9 cellular contexts compared by ENCODE assay signal in genomic region chr14:54642950-54643695, GRCh38.
DNase-seq lines count a peak whose midpoint lies in the region; ATAC-seq and TF ChIP-seq lines count a peak whose summit lies in the region.
"Had no signal": no experiment of that assay in that cellular context is flagged by ENCODE, and none has a peak within 500 bp of the region (broad histone marks: within the 10 kb centered on the region; RNA-seq: fewer than 3 reads in every experiment).

No MANE protein-coding gene starts in this region.

- in situ Hi-C loops in KBM-7 (cut with MboI; ENCODE audit: low pct_unique_long_range_greater_than_20kb, low sequenced_read_pairs), result no loop called here

- peak overlapping the region; percentile 20 for H3K18ac ChIP-seq in neuronal stem cell (ENCODE audit: low read length)

- H3K4ac ChIP-seq in neuronal stem cell (ENCODE audit: low read length), result no peak overlapping the region

- ATAC-seq in GM21447 (IDR thresholded peaks at IDR 0.05; ENCODE audit: unreplicated experiment), result no peak

- H3K4me3 ChIP-seq in choroid plexus epithelial cell (ENCODE audit: low read depth, low read length) (no peak overlapping the region), neuronal stem cell (ENCODE audit: low read length in 2 of 2) (no peak overlapping the region)

- H3K4me2 ChIP-seq in neuronal stem cell (ENCODE audit: insufficient read depth, low read length, poor library complexity, severe bottlenecking), result no peak overlapping the region

- H3K79me1 ChIP-seq in neuronal stem cell (ENCODE audit: low read depth, low read length), result no peaks in the 10 kb centered on the region

- no peak overlapping the region for H3K9ac ChIP-seq in neuronal stem cell (ENCODE audit: low read depth, low read length, poor library complexity)

- H2BK120ac ChIP-seq in neuronal stem cell (ENCODE audit: low read depth, low read length), result no peak overlapping the region

- H3K14ac ChIP-seq in neuronal stem cell (ENCODE audit: low read length), result no peak overlapping the region

- H2AK5ac ChIP-seq in neuronal stem cell (ENCODE audit: low read depth, low read length), result no peak overlapping the region

- no peak overlapping the region for H2BK5ac ChIP-seq in neuronal stem cell (ENCODE audit: low read length)

- H3K36me3 ChIP-seq in neuronal stem cell (replicated peaks in 1 of 2; ENCODE audit: control insufficient read depth in 2 of 2, insufficient read depth in 2 of 2, low read length in 2 of 2), result no peaks in the 10 kb centered on the region

- H3K9me3 ChIP-seq in neuronal stem cell (replicated peaks in 1 of 2; ENCODE audit: control insufficient read depth in 2 of 2, insufficient read depth in 1 of 2, low read depth in 1 of 2, low read length in 2 of 2), result no peaks in the 10 kb centered on the region

- no peak overlapping the region for H3K23ac ChIP-seq in neuronal stem cell (ENCODE audit: low read depth, low read length, poor library complexity)

- H2BK15ac ChIP-seq in neuronal stem cell (ENCODE audit: low read length), result no peak overlapping the region

- no peak overlapping the region for H2BK12ac ChIP-seq in neuronal stem cell (ENCODE audit: low read length)

- H4K91ac ChIP-seq in neuronal stem cell (ENCODE audit: low read depth, low read length, poor library complexity), result no peak overlapping the region

- DNase-seq in ELR (ENCODE audit: low read depth) (peak; percentile 54), KBM-7 (peak; percentile 36), choroid plexus epithelial cell (ENCODE audit: low read depth) (peak; percentile 73), neuronal stem cell (ENCODE audit: low spot score) (no peak), SHP77 (lab: John Stamatoyannopoulos, UW) (no peak), DMS114 treated with DMSO at 0.1 percent for 48 hours (lab: John Stamatoyannopoulos, UW; ENCODE audit: unreplicated experiment) (no peak), DMS153 (lab: John Stamatoyannopoulos, UW) (no peak)

- peaks cover 14 to 30% of the 10 kb centered on the region in 2 donors for H3K4me1 ChIP-seq in neuronal stem cell (ENCODE audit: control insufficient read depth in 2 of 2, insufficient read depth in 1 of 2, low read depth in 1 of 2, low read length in 2 of 2)

- peak overlapping the region; percentile 79 for H3K27ac ChIP-seq in neuronal stem cell (replicated peaks; ENCODE audit: low read length)
- H3K27ac ChIP-seq: HL-60 had no signal

- no CpG with 5 or more reads among the region's 7 CpGs for WGBS in neuronal stem cell (ENCODE audit: extremely low coverage in 2 of 2, insufficient read length in 2 of 2, insufficient replicate concordance in 1 of 2), 2 donors

- H2AFZ ChIP-seq in neuronal stem cell (ENCODE audit: low read length), result no peak overlapping the region

- no peaks in the 10 kb centered on the region for H3K27me3 ChIP-seq in neuronal stem cell (ENCODE audit: control insufficient read depth in 3 of 3, insufficient read depth in 3 of 3, low read depth in 1 of 3, low read length in 3 of 3)

- peak; percentile 66 for TF ChIP-seq CTCF in choroid plexus epithelial cell (conservative IDR thresholded peaks at IDR 0.05; ENCODE audit: low read depth, low read length)

- H4K8ac ChIP-seq in neuronal stem cell (ENCODE audit: low read depth, low read length), result no peak overlapping the region

Comparison
In these comparisons a context has a peak if more than half of its experiments do, and no peak if none do; other contexts are left out.
1. DNase-seq: peak in ELR (single experiment), KBM-7 (single experiment) and choroid plexus epithelial cell (single experiment); none in neuronal stem cell (single experiment), SHP77 (0 of 2), DMS114 treated with DMSO at 0.1 percent for 48 hours (single experiment) and DMS153 (single experiment).